17 cellular contexts compared by ENCODE assay signal in genomic region chr15:70633394-70633793, GRCh38.
DNase-seq lines count a peak whose midpoint lies in the region; ATAC-seq, FAIRE-seq and TF ChIP-seq lines count a peak whose summit lies in the region.
"Had no signal": no experiment of that assay in that cellular context is flagged by ENCODE, and none has a peak within 500 bp of the region (broad histone marks: within the 10 kb centered on the region; RNA-seq: fewer than 3 reads in every experiment).

No MANE protein-coding gene starts in this region.

- H3K9me2 ChIP-seq in PC-3 (replicated peaks; ENCODE audit: low read length): no peaks in the 10 kb centered on the region

- H3K27ac ChIP-seq in HUES48 (ENCODE audit: low read depth, low read length) (peak overlapping the region; percentile 82), PC-3 (ENCODE audit: low read length) (peak overlapping the region; percentile 86), neural progenitor cell (no peak overlapping the region)

- peaks cover 41% of the 10 kb centered on the region for H3K4me1 Mint-ChIP-seq in neural progenitor cell
- peaks cover 7% of the 10 kb centered on the region for H3K4me1 Mint-ChIP-seq in activated CD4-positive, alpha-beta T cell treated with anti-CD3 and anti-CD28 coated beads, Interleukin-2, amount 10 ng/mL, durations not matched to agents 7 days and 5 days

- peak; percentile 7 for DNase-seq in PC-3
- DNase-seq in fibroblast of pulmonary artery (ENCODE audit: low read depth): peak; percentile 38
- peak; percentile 44 for DNase-seq in neural progenitor cell (ENCODE audit: low spot score)
- no peak for DNase-seq in NCI-H1436 (lab: John Stamatoyannopoulos, UW)
- no peak for DNase-seq in C1 segment of cervical spinal cord (lab: John Stamatoyannopoulos, UW)
- DNase-seq in activated CD4-positive, alpha-beta T cell treated with anti-CD3 and anti-CD28 coated beads, Interleukin-2, amount 10 ng/mL, durations not matched to agents 7 days and 5 days: no peak
- no peak for DNase-seq in D721Med (ENCODE audit: insufficient read length, low spot score)
- DNase-seq: activated naive CD4-positive, alpha-beta T cell treated with Interleukin-2 at 50 U/mL for 16 hours; anterior cingulate cortex; KG1; midbrain; NCI-H1105; occipital lobe; stimulated activated CD4-positive, alpha-beta T cell treated with anti-CD3 and anti-CD28 coated beads, Interleukin-4, amount 100 ng/mL, for 1 hour; T-helper 9 cell had no signal

- H3K9ac ChIP-seq in HUES48 (ENCODE audit: low read depth, low read length) (no peak overlapping the region), PC-3 (ENCODE audit: low read length) (peak overlapping the region; percentile 56), neural progenitor cell (no peak overlapping the region)

- H3K4me3 Mint-ChIP-seq in neural progenitor cell: no peak overlapping the region
- H3K4me3 Mint-ChIP-seq in activated CD4-positive, alpha-beta T cell treated with anti-CD3 and anti-CD28 coated beads, Interleukin-2, amount 10 ng/mL, durations not matched to agents 7 days and 5 days: no peak overlapping the region

- H3K36me3 ChIP-seq in HUES48 (ENCODE audit: control insufficient read depth, insufficient read depth, low read length) (no peaks in the 10 kb centered on the region), PC-3 (ENCODE audit: low read depth, low read length) (no peaks in the 10 kb centered on the region), neural progenitor cell (no peaks in the 10 kb centered on the region)

- peak overlapping the region; percentile 40 for H3K27ac Mint-ChIP-seq in neural progenitor cell
- no peak overlapping the region for H3K27ac Mint-ChIP-seq in activated CD4-positive, alpha-beta T cell treated with anti-CD3 and anti-CD28 coated beads, Interleukin-2, amount 10 ng/mL, durations not matched to agents 7 days and 5 days

- peaks cover 40% of the 10 kb centered on the region for H3K4me1 ChIP-seq in HUES48 (ENCODE audit: control insufficient read depth, insufficient read depth, low read length)
- peaks cover 31% of the 10 kb centered on the region for H3K4me1 ChIP-seq in PC-3 (ENCODE audit: insufficient read depth, low read length)
- peaks cover 32% of the 10 kb centered on the region for H3K4me1 ChIP-seq in neural progenitor cell

- H3K9me3 Mint-ChIP-seq in neural progenitor cell: no peaks in the 10 kb centered on the region
- H3K9me3 Mint-ChIP-seq in activated CD4-positive, alpha-beta T cell treated with anti-CD3 and anti-CD28 coated beads, Interleukin-2, amount 10 ng/mL, durations not matched to agents 7 days and 5 days: no peaks in the 10 kb centered on the region

- H2AFZ ChIP-seq in PC-3 (ENCODE audit: low read length): peak overlapping the region; percentile 41; the same call in 1 of the 2 replicates
- H2AFZ ChIP-seq in neural progenitor cell (replicated peaks): peak overlapping the region; percentile 48

- peak overlapping the region; percentile 75 for H3K4me2 ChIP-seq in PC-3 (ENCODE audit: low read length)
- peak overlapping the region; percentile 47 for H3K4me2 ChIP-seq in neural progenitor cell

- no peaks in the 10 kb centered on the region for H3K79me2 ChIP-seq in PC-3 (ENCODE audit: low read length)
- no peaks in the 10 kb centered on the region for H3K79me2 ChIP-seq in neural progenitor cell (ENCODE audit: low read depth)

- H3K27me3 ChIP-seq in HUES48 (ENCODE audit: control insufficient read depth, insufficient read depth, low read length): no peaks in the 10 kb centered on the region
- no peaks in the 10 kb centered on the region for H3K27me3 ChIP-seq in PC-3 (ENCODE audit: low read length)
- H3K27me3 ChIP-seq in neural progenitor cell: no peaks in the 10 kb centered on the region

- H3K36me3 Mint-ChIP-seq in neural progenitor cell: no peaks in the 10 kb centered on the region
- H3K36me3 Mint-ChIP-seq in activated CD4-positive, alpha-beta T cell treated with anti-CD3 and anti-CD28 coated beads, Interleukin-2, amount 10 ng/mL, durations not matched to agents 7 days and 5 days (ENCODE audit: low read depth): no peaks in the 10 kb centered on the region

- TF ChIP-seq CTCF in PC-3 (conservative IDR thresholded peaks at IDR 0.05; ENCODE audit: low read depth, low read length): no peak
- no peak for TF ChIP-seq CTCF in fibroblast of pulmonary artery (IDR thresholded peaks at IDR 0.05; ENCODE audit: low read length, missing control alignments)
- TF ChIP-seq CTCF in neural progenitor cell (IDR thresholded peaks at IDR 0.05): no peak
- TF ChIP-seq CTCF in D721Med (IDR thresholded peaks at IDR 0.05; ENCODE audit: insufficient read depth, missing control alignments): no peak

- intact Hi-C loops in PC-3 (cut with micrococcal nuclease): loop anchor here (2.0 kb wide), 1 partner anchor 541 kb away; no protein-coding TSS in a partner anchor

- FAIRE-seq in D721Med (lab: Jason Lieb, UNC): no peak
- FAIRE-seq: GM18507 had no signal

- no peaks in the 10 kb centered on the region for H4K20me1 ChIP-seq in PC-3 (ENCODE audit: low read length)
- H4K20me1 ChIP-seq in neural progenitor cell (ENCODE audit: low read depth): no peaks in the 10 kb centered on the region

- POLR2A ChIA-PET in PC-3 (lab: Charles Lee; ENCODE audit: unreplicated experiment): no interaction called here
- POLR2A ChIA-PET in activated CD4-positive, alpha-beta T cell treated with anti-CD3 and anti-CD28 coated beads, Interleukin-2, amount 10 ng/mL, durations not matched to agents 7 days and 5 days (lab: Charles Lee): no interaction called here

- CTCF ChIA-PET in PC-3 (lab: Charles Lee): interaction anchor here (0.6 kb wide), 1 partner anchor 64 kb away, joined by 3 read pairs; no protein-coding TSS in a partner anchor
- CTCF ChIA-PET in activated CD4-positive, alpha-beta T cell treated with anti-CD3 and anti-CD28 coated beads, Interleukin-2, amount 10 ng/mL, durations not matched to agents 7 days and 5 days (lab: Charles Lee): no interaction called here

- no peaks in the 10 kb centered on the region for H3K9me3 ChIP-seq in HUES48 (ENCODE audit: control insufficient read depth, insufficient read depth, low read length)
- no peaks in the 10 kb centered on the region for H3K9me3 ChIP-seq in PC-3 (ENCODE audit: low read length)
- H3K9me3 ChIP-seq in neural progenitor cell (ENCODE audit: low read depth): no peaks in the 10 kb centered on the region

- H3K27me3 Mint-ChIP-seq in neural progenitor cell (ENCODE audit: insufficient read depth, low read depth): peaks cover 13% of the 10 kb centered on the region
- H3K27me3 Mint-ChIP-seq in activated CD4-positive, alpha-beta T cell treated with anti-CD3 and anti-CD28 coated beads, Interleukin-2, amount 10 ng/mL, durations not matched to agents 7 days and 5 days: peaks cover 27% of the 10 kb centered on the region

- H3K4me3 ChIP-seq in HUES48 (ENCODE audit: low read depth, low read length) (no peak overlapping the region), PC-3 (ENCODE audit: low read length) (no peak overlapping the region), fibroblast of pulmonary artery (replicated peaks; ENCODE audit: low read depth, low read length) (no peak overlapping the region), neural progenitor cell (no peak overlapping the region)

- no TSS peak for BruUV-seq in PC-3 (replicated peaks; lab: Mats Ljungman, UMichigan)

- ATAC-seq in PC-3: peak; percentile 4

- H3F3A ChIP-seq in PC-3 (ENCODE audit: low read length, unreplicated experiment) (peaks cover 5% of the 10 kb centered on the region), neural progenitor cell (ENCODE audit: low read depth) (peaks cover 19% of the 10 kb centered on the region)

Comparison
In these comparisons a context has a peak if more than half of its experiments do, and no peak if none do; other contexts are left out.
1. DNase-seq: peak in PC-3 (single experiment), fibroblast of pulmonary artery (single experiment) and neural progenitor cell (single experiment); none in NCI-H1436 (single experiment), C1 segment of cervical spinal cord (0 of 14), activated CD4-positive, alpha-beta T cell treated with anti-CD3 and anti-CD28 coated beads, Interleukin-2, amount 10 ng/mL, durations not matched to agents 7 days and 5 days (single experiment) and D721Med (single experiment).